In genomic region chr6:90417385-90417784, GRCh38 we compare ENCODE assay signal across 35 cellular contexts.
"Had no signal": no experiment of that assay in that cellular context is flagged by ENCODE, and none has a peak within 500 bp of the region (broad histone marks: within the 10 kb centered on the region; RNA-seq: fewer than 3 reads in every experiment).

No MANE protein-coding gene starts in this region.

- H3K4me1 ChIP-seq: breast epithelium, SJCRH30 had no signal

- ATAC-seq: activated CD8-positive, alpha-beta T cell treated with anti-CD3 and anti-CD28 coated beads, Interleukin-2, amount 10 ng/mL, durations not matched to agents 7 days and 5 days; activated T-helper 17 cell treated with anti-CD3 and anti-CD28 coated beads, Interleukin-2, amount 50 U/mL, for 72 hours; body of pancreas; K562 had no signal

- H3K4me2 ChIP-seq: PC-9 had no signal

- H3K27me3 Mint-ChIP-seq: activated naive CD8-positive, alpha-beta T cell treated with anti-CD3 and anti-CD28 coated beads for 36 hours; activated T-helper 17 cell treated with anti-CD3 and anti-CD28 coated beads, Interleukin-2, amount 50 U/mL, for 72 hours had no signal

- H3K4me3 Mint-ChIP-seq: activated CD4-positive, alpha-beta T cell treated with anti-CD3 and anti-CD28 coated beads, Interleukin-2, amount 10 ng/mL, durations not matched to agents 7 days and 5 days; activated CD8-positive, alpha-beta T cell treated with anti-CD3 and anti-CD28 coated beads, Interleukin-2, amount 10 ng/mL, durations not matched to agents 7 days and 5 days; activated naive CD8-positive, alpha-beta T cell treated with anti-CD3 and anti-CD28 coated beads for 36 hours; activated T-helper 17 cell treated with anti-CD3 and anti-CD28 coated beads, Interleukin-2, amount 50 U/mL, for 72 hours had no signal

- H3K36me3 ChIP-seq: adrenal gland, breast epithelium, SJCRH30, WERI-Rb-1 had no signal

- DNase-seq: activated CD4-positive, alpha-beta T cell treated with anti-CD3 and anti-CD28 coated beads, Interleukin-2, amount 10 ng/mL, durations not matched to agents 7 days and 5 days; activated CD4-positive, alpha-beta T cell treated with anti-CD3 and anti-CD28 coated beads, Interleukin-2, amount 50 U/mL, for 48 hours; activated CD4-positive, CD25-positive, alpha-beta regulatory T cell; activated CD8-positive, alpha-beta memory T cell treated with anti-CD3 and anti-CD28 coated beads, Interleukin-2, amount 50 U/mL, for 4 hours; activated CD8-positive, alpha-beta T cell treated with anti-CD3 and anti-CD28 coated beads, Interleukin-2, amount 10 ng/mL, durations not matched to agents 7 days and 5 days; activated effector memory CD4-positive, alpha-beta T cell treated with anti-CD3 and anti-CD28 coated beads, Interleukin-2, amount 50 U/mL, for 16 hours; activated naive CD4-positive, alpha-beta T cell; activated naive CD4-positive, alpha-beta T cell treated with anti-CD3 and anti-CD28 coated beads, Interleukin-2, amount 50 U/mL, for 16 hours; activated naive CD8-positive, alpha-beta T cell treated with anti-CD3 and anti-CD28 coated beads for 36 hours; activated T-cell treated with anti-CD3 and anti-CD28 coated beads, Interleukin-2, amount 50 U/mL, for 48 hours; adrenal gland; body of pancreas; caudate nucleus; IMR-90; NCI-H1092 treated with DMSO at 0.1 percent for 48 hours; NCI-H1417; NCI-H146; NCI-H187; NCI-H2029 treated with DMSO at 0.1 percent for 48 hours; NCI-H2107; NCI-H2171; NCI-H510A; NCI-H526; NCI-H748 treated with DMSO at 0.1 percent for 48 hours; NK-92 treated with Interleukin-12 subunit alpha and Interleukin-12 subunit beta, amount 100 ng/mL, for 24 hours; PC-9; SHP77; SJCRH30; T1000; WERI-Rb-1 had no signal

- H2AFZ ChIP-seq: PC-9 had no signal

- H3K4me3 ChIP-seq: adrenal gland, body of pancreas, breast epithelium, K562, PC-9, SJCRH30, SK-N-MC had no signal

- H3K27me3 ChIP-seq: body of pancreas, breast epithelium, SJCRH30 had no signal

- H3K9me3 Mint-ChIP-seq: activated T-helper 17 cell treated with anti-CD3 and anti-CD28 coated beads, Interleukin-2, amount 50 U/mL, for 72 hours had no signal

- H3K27ac ChIP-seq: adrenal gland, body of pancreas, breast epithelium, PC-9, RWPE1, SJCRH30, SK-N-MC, WERI-Rb-1 had no signal

- H3K36me3 Mint-ChIP-seq: activated naive CD8-positive, alpha-beta T cell treated with anti-CD3 and anti-CD28 coated beads for 36 hours had no signal

- H3K9me3 ChIP-seq: adrenal gland, body of pancreas, breast epithelium, SJCRH30 had no signal

- H3K27ac Mint-ChIP-seq: activated CD4-positive, alpha-beta T cell treated with anti-CD3 and anti-CD28 coated beads, Interleukin-2, amount 10 ng/mL, durations not matched to agents 7 days and 5 days; activated CD8-positive, alpha-beta T cell treated with anti-CD3 and anti-CD28 coated beads, Interleukin-2, amount 10 ng/mL, durations not matched to agents 7 days and 5 days; activated naive CD8-positive, alpha-beta T cell treated with anti-CD3 and anti-CD28 coated beads for 36 hours; activated T-helper 17 cell treated with anti-CD3 and anti-CD28 coated beads, Interleukin-2, amount 50 U/mL, for 72 hours had no signal
